Comparison of ENCODE assay signal across 20 cellular contexts in the genomic region with DNA sequence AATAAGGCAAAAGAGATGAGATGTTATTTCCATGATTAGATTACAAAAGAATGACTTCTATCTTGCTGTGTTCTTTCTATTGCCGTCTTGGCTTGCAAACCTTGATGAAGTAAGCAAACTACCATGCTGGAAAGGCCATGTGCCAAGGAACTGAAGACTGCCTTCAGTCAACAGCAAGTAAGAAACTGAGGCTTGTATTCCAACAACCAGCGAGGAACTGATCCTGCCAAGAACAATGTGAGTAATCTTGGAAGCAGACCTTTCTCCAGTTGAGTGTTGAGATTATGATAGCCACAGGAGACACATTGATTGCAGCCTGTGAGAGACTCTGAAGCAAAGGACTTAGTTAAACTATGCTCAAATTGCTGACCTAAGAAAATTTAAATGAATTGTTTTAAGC.
DNase-seq lines count a peak whose midpoint lies in the region; ATAC-seq, FAIRE-seq and TF ChIP-seq lines count a peak whose summit lies in the region.
"Had no signal": no experiment of that assay in that cellular context is flagged by ENCODE, and none has a peak within 500 bp of the region (broad histone marks: within the 10 kb centered on the region; RNA-seq: fewer than 3 reads in every experiment).

No MANE protein-coding gene starts in this region.

- peak; percentile 46 for FAIRE-seq in urothelium cell line (lab: Jason Lieb, UNC)
- FAIRE-seq: D721Med, G401.6, GM12891, GM19239, H54 had no signal

- TF ChIP-seq POLR2A in gastroesophageal sphincter (IDR thresholded peaks at IDR 0.05), result no peak

- DNase-seq in Right ventricle myocardium inferior (ENCODE audit: missing footprints) (no peak), cardiac septum (ENCODE audit: low spot score) (no peak), right cardiac atrium (peak in 2 of 3 donors; percentile 10 to 43), urothelium cell line (ENCODE audit: low spot score) (no peak), middle frontal gyrus (ENCODE audit: extremely low spot score, low spot score) (no peak)
- DNase-seq in stimulated activated CD4-positive, alpha-beta T cell treated with anti-CD3 and anti-CD28 coated beads, Interleukin-4, amount 100 ng/mL, for 24 hours, result no peak
- DNase-seq: CD8-positive, alpha-beta T cell; COR-L47; DMS153; DMS79 treated with DMSO at 0.1 percent for 48 hours; EL had no signal

- H3K9me3 ChIP-seq in gastroesophageal sphincter (no peaks in the 10 kb centered on the region), right cardiac atrium (ENCODE audit: control insufficient read depth, low read length) (no peaks in the 10 kb centered on the region)

- ATAC-seq in Right ventricle myocardium inferior (peak; percentile 88), gastroesophageal sphincter (peak; percentile 36), right cardiac atrium (peak; percentile 70 to 94), HG03135 (IDR thresholded peaks at IDR 0.05; ENCODE audit: unreplicated experiment) (no peak)
- ATAC-seq: CD8-positive, alpha-beta T cell; HCT116 had no signal

- 87 to 90% methylated on average over 2 of the region's 2 CpGs for WGBS in gastroesophageal sphincter (ENCODE audit: low coverage in 1 of 2), 2 donors
- 44% methylated on average over 2 of the region's 2 CpGs for WGBS in right cardiac atrium

- H3K27ac ChIP-seq in gastroesophageal sphincter, result no peak overlapping the region
- H3K27ac ChIP-seq in right cardiac atrium (ENCODE audit: low read length), result no peak overlapping the region
- H3K27ac ChIP-seq: 22Rv1 had no signal

- no peak for TF ChIP-seq CTCF in gastroesophageal sphincter (IDR thresholded peaks at IDR 0.05)

- no peaks in the 10 kb centered on the region for H3K27me3 ChIP-seq in gastroesophageal sphincter
- no peaks in the 10 kb centered on the region for H3K27me3 ChIP-seq in right cardiac atrium (ENCODE audit: control insufficient read depth, insufficient read depth)

- intact Hi-C loops in Right ventricle myocardium inferior (cut with DNase I) (no loop called here), cardiac septum (cut with DNase I) (loop anchor here (10.0 kb wide), 1 partner anchor 594 kb away; no protein-coding TSS in a partner anchor), right cardiac atrium (cut with DNase I) (no loop called here)

- TF ChIP-seq EP300 in gastroesophageal sphincter (IDR thresholded peaks at IDR 0.05), result no peak

- no peak overlapping the region for H3K4me3 ChIP-seq in gastroesophageal sphincter
- no peak overlapping the region for H3K4me3 ChIP-seq in right cardiac atrium (ENCODE audit: low read length)

- H3K4me1 ChIP-seq in gastroesophageal sphincter, result no peaks in the 10 kb centered on the region
- H3K4me1 ChIP-seq in right cardiac atrium (ENCODE audit: control insufficient read depth, insufficient read depth, low read length), result no peaks in the 10 kb centered on the region

- no peaks in the 10 kb centered on the region for H3K36me3 ChIP-seq in gastroesophageal sphincter

Comparison
In these comparisons a context has a peak if more than half of its experiments do, and no peak if none do; other contexts are left out.
1. DNase-seq: peak in right cardiac atrium (2 of 3); none in Right ventricle myocardium inferior (single experiment), cardiac septum (single experiment), urothelium cell line (single experiment), middle frontal gyrus (single experiment) and stimulated activated CD4-positive, alpha-beta T cell treated with anti-CD3 and anti-CD28 coated beads, Interleukin-4, amount 100 ng/mL, for 24 hours (single experiment).